Comparison of ENCODE assay signal across 20 cellular contexts in genomic region chr14:85468815-85469214, GRCh38.
"Had no signal": no experiment of that assay in that cellular context is flagged by ENCODE, and none has a peak within 500 bp of the region (broad histone marks: within the 10 kb centered on the region; RNA-seq: fewer than 3 reads in every experiment).

No MANE protein-coding gene starts in this region.

- DNase-seq: activated CD4-positive, alpha-beta T cell treated with anti-CD3 and anti-CD28 coated beads for 1 hour; activated gamma-delta T cell treated with Interleukin-2 at 50 U/mL for 16 hours; activated T-cell treated with anti-CD3 and anti-CD28 coated beads for 4 hours; adrenal gland; effector memory CD8-positive, alpha-beta T cell; foreskin melanocyte; glutamatergic neuron; hippocampal formation; retina; stimulated activated CD4-positive, alpha-beta T cell treated with anti-CD3 and anti-CD28 coated beads, Interleukin-2, amount 100 ng/mL, for 24 hours; stimulated activated naive CD8-positive, alpha-beta T cell treated with anti-CD3 and anti-CD28 coated beads, Interleukin-15, Interleukin-2, amounts not matched to agents 100 U/mL and 50 U/mL, for 24 hours; substantia nigra; T-helper 2 cell; tibial artery; uterus; WERI-Rb-1 had no signal

- H3K36me3 ChIP-seq: adrenal gland, tibial artery, uterus, WERI-Rb-1 had no signal

- H3K4me3 Mint-ChIP-seq: activated T-helper 1 cell treated with anti-CD3 and anti-CD28 coated beads, Interleukin-12 subunit alpha, Interleukin-12 subunit beta, Interleukin-2, Interleukin-4 antibody, amounts not matched to agents 30 ng/mL and 10 ng/mL and 1 ng/mL, durations not matched to agents 14 hours and 24 hours and 36 hours; effector memory CD8-positive, alpha-beta T cell; neural crest cell had no signal

- ATAC-seq: activated naive CD4-positive, alpha-beta T cell treated with anti-CD3 and anti-CD28 coated beads, Interleukin-2, amount 50 U/mL, for 72 hours; effector memory CD8-positive, alpha-beta T cell; stimulated activated naive CD8-positive, alpha-beta T cell treated with anti-CD3 and anti-CD28 coated beads, Interleukin-15, Interleukin-2, amounts not matched to agents 100 U/mL and 50 U/mL, for 24 hours had no signal

- H3K27ac ChIP-seq: adrenal gland, tibial artery, uterus, WERI-Rb-1 had no signal

- H3K4me3 ChIP-seq: adrenal gland, tibial artery, uterus had no signal

- FAIRE-seq: islet of Langerhans had no signal

- H3K27me3 Mint-ChIP-seq: effector memory CD8-positive, alpha-beta T cell had no signal

- H3K27ac Mint-ChIP-seq: activated naive CD4-positive, alpha-beta T cell treated with anti-CD3 and anti-CD28 coated beads, Interleukin-2, amount 50 U/mL, for 72 hours; activated T-helper 1 cell treated with anti-CD3 and anti-CD28 coated beads, Interleukin-12 subunit alpha, Interleukin-12 subunit beta, Interleukin-2, Interleukin-4 antibody, amounts not matched to agents 30 ng/mL and 10 ng/mL and 1 ng/mL, durations not matched to agents 14 hours and 24 hours and 36 hours; effector memory CD8-positive, alpha-beta T cell had no signal

- H3K36me3 Mint-ChIP-seq: activated naive CD4-positive, alpha-beta T cell treated with anti-CD3 and anti-CD28 coated beads, Interleukin-2, amount 50 U/mL, for 72 hours had no signal

- H3K27me3 ChIP-seq: adrenal gland, tibial artery, uterus had no signal

- H3K4me1 ChIP-seq: uterus had no signal

- H3K9me3 ChIP-seq: adrenal gland, tibial artery, uterus had no signal
